12 cellular contexts compared by ENCODE assay signal in the genomic region with DNA sequence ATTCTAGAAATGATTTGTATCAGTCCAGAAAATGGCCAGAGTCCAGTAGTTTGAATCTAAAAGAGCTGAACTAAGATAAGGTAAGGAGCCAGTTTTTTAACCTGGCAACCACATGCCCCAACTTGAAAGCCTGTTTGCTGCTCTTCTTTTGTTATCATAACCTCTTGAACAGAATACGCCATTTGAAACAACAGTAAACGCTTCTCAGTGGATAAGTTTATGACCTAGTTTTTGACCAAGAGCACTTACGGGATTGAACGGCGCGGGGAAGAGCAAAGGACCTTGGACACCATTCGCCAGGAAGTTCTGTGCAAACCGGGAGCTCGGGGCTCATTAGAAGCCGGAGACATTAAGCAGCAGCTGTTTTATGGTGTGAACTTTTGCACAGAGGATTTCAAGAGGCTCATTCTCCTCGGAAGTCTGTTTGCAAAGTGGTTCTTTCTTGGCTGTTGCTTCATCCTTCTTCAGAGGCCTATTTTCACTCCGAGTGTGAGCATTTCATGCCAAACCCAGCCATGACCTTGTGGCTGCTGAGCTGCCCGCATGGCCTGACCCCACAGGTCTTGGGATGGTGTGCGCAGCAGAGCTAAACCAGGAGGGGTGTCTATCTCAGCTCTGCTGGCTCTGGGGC.
DNase-seq lines count a peak whose midpoint lies in the region; ATAC-seq, FAIRE-seq and TF ChIP-seq lines count a peak whose summit lies in the region.
"Had no signal": no experiment of that assay in that cellular context is flagged by ENCODE, and none has a peak within 500 bp of the region (broad histone marks: within the 10 kb centered on the region; RNA-seq: fewer than 3 reads in every experiment).

No MANE protein-coding gene starts in this region.

- H3K4me3 ChIP-seq in left lung (no peak overlapping the region), thoracic aorta (peak overlapping the region; percentile 1)

- H3K36me3 ChIP-seq in left lung: no peaks in the 10 kb centered on the region
- no peaks in the 10 kb centered on the region for H3K36me3 ChIP-seq in thoracic aorta

- no peaks in the 10 kb centered on the region for H3K9me3 ChIP-seq in left lung
- no peaks in the 10 kb centered on the region for H3K9me3 ChIP-seq in thoracic aorta

- H3K27me3 ChIP-seq in left lung (no peaks in the 10 kb centered on the region), thoracic aorta (replicated peaks; ENCODE audit: insufficient read depth) (no peaks in the 10 kb centered on the region)

- H3K27ac ChIP-seq in left lung: peak overlapping the region; percentile 33 to 61
- H3K27ac ChIP-seq in thoracic aorta: peak overlapping the region; percentile 0 to 33
- H3K27ac ChIP-seq: KMS-11 had no signal

- H3K4me1 ChIP-seq in left lung (no peaks in the 10 kb centered on the region), thoracic aorta (ENCODE audit: control insufficient read depth in 1 of 2, low read depth in 2 of 2) (peaks cover 3 to 28% of the 10 kb centered on the region in 2 donors)

- FAIRE-seq in HTR-8/SVneo (lab: Jason Lieb, UNC): no peak

- ATAC-seq in left lung: peak; percentile 80
- no peak for ATAC-seq in thoracic aorta (ENCODE audit: insufficient number of reproducible peaks, low FRiP score, low read depth)
- no peak for ATAC-seq in HG02610 (IDR thresholded peaks at IDR 0.05; ENCODE audit: unreplicated experiment)
- ATAC-seq in GM19467 (IDR thresholded peaks at IDR 0.05; ENCODE audit: unreplicated experiment): no peak

- TF ChIP-seq CTCF in left lung (IDR thresholded peaks at IDR 0.05) (no peak), thoracic aorta (IDR thresholded peaks at IDR 0.05) (no peak)

- DNase-seq in LoVo (ENCODE audit: low spot score) (peak; percentile 11), astrocyte of the hippocampus (ENCODE audit: low read depth, low spot score) (peak; percentile 24), left lung (peak in 1 of 2 donors; percentile 35), thoracic aorta (ENCODE audit: low spot score) (no peak), HTR-8/SVneo (ENCODE audit: insufficient read length, low spot score) (no peak), hepatic stellate cell (ENCODE audit: low spot score) (no peak)
- DNase-seq: activated naive CD4-positive, alpha-beta T cell; GOT3; stimulated activated CD4-positive, alpha-beta T cell treated with anti-CD3 and anti-CD28 coated beads, Interleukin-12 subunit alpha, Interleukin-12 subunit beta, amount 100 ng/mL, for 4 hours had no signal

- intact Hi-C loops in left lung (cut with DNase I): no loop called here

Comparison
In these comparisons a context has a peak if more than half of its experiments do, and no peak if none do; other contexts are left out.
1. DNase-seq: peak in LoVo (single experiment) and astrocyte of the hippocampus (single experiment); none in thoracic aorta (single experiment), HTR-8/SVneo (single experiment) and hepatic stellate cell (single experiment).